In the genomic region with DNA sequence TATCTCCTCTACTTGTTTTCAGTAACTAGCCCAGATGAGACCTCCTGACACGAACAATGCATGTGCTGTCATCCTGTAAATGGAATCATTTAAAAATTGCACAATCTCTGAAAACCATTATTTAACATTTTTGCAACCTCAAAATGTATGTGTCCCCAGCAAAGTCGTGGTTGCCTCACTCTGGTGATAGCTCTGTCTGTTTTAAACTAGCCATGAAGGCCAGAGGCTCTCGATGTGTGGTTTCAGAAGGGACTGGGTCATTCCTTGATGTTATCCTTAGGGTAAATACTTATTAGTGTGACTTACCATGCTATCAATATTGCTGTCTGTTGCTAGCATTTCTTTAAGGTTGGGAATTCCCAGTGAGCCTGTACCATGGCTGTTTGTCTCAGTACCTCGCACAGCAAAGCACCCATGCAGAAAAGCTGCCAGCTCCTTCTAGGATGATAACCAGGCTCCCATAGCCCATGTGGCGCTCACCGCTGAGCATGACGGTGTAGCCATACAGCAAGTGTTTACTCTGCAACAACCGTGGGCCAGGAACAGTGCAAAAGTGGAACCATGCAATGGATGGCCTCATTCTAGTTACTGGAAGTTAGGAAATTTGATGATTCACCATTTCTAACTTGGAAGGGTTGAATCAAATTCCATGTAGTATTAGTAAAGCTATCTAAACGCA, we compare ENCODE assay signal across 8 cellular contexts. TPM values are rescaled to one million over a fixed set of nuclear protein-coding genes. Genes with fewer than 3 reads are reported as not detected.
DNase-seq lines count a peak whose midpoint lies in the region; ATAC-seq and TF ChIP-seq lines count a peak whose summit lies in the region.

No MANE protein-coding gene starts in this region.

- H3K27me3 ChIP-seq in SK-N-SH (ENCODE audit: insufficient read depth), result no peaks in the 10 kb centered on the region
- no peaks in the 10 kb centered on the region for H3K27me3 ChIP-seq in ovary

- H3K9me2 ChIP-seq in SK-N-SH, result no peaks in the 10 kb centered on the region

- H3K79me2 ChIP-seq in SK-N-SH (ENCODE audit: insufficient read depth), result peaks cover 26% of the 10 kb centered on the region

- H3K4me3 ChIP-seq in SK-N-SH (ENCODE audit: low read depth in 2 of 2, low read length in 1 of 2) (no peak overlapping the region), ovary (no peak overlapping the region)

- TF ChIP-seq RAD21 in SK-N-SH (IDR thresholded peaks at IDR 0.05; ENCODE audit: low read length), result no peak

- WGBS in SK-N-SH (ENCODE audit: low lambda C conversion rate), result 31% methylated on average over 9 of the region's 9 CpGs
- 48 to 57% (median 52%) methylated on average over 9 of the region's 9 CpGs for WGBS in ovary, 3 donors

- TF ChIP-seq POLR2A in ovary (IDR thresholded peaks at IDR 0.05), result no peak

- H3K4me1 ChIP-seq in SK-N-SH (ENCODE audit: control insufficient read depth in 1 of 2, insufficient read depth in 2 of 2, low read depth in 1 of 2, low read length in 1 of 2) (peaks cover 16 to 38% of the 10 kb centered on the region in 2 experiments), ovary (ENCODE audit: insufficient read depth) (no peaks in the 10 kb centered on the region)

- DNase-seq in EL (peak; percentile 90), SK-N-SH (no peak), fibroblast of the conjunctiva (ENCODE audit: low read depth) (peak; percentile 86), ovary (peak in 1 of 5 donors; percentile 41), GF-D8 (lab: John Stamatoyannopoulos, UW) (no peak), A172 (ENCODE audit: low spot score) (no peak)
- no peak for DNase-seq in activated CD8-positive, alpha-beta memory T cell treated with anti-CD3 and anti-CD28 coated beads for 24 hours

- TF ChIP-seq CTCF in SK-N-SH (IDR thresholded peaks at IDR 0.05), result no peak
- no peak for TF ChIP-seq CTCF in ovary (IDR thresholded peaks at IDR 0.05)

- ATAC-seq in HG03439 (IDR thresholded peaks at IDR 0.05; ENCODE audit: unreplicated experiment), result no peak

- POLR2A ChIA-PET in SK-N-SH (lab: Yijun Ruan, JAX), result no interaction called here

- peak overlapping the region; percentile 63 for H3K9ac ChIP-seq in SK-N-SH

- TF ChIP-seq EP300 in SK-N-SH (IDR thresholded peaks at IDR 0.05; ENCODE audit: borderline replicate concordance in 1 of 2, low read depth in 1 of 2, low read length in 1 of 2) (peak in 1 of 2 experiments; percentile 73; a peak in 1 of 4 replicates), ovary (IDR thresholded peaks at IDR 0.05) (peak; percentile 17)

- H3K36me3 ChIP-seq in SK-N-SH (replicated peaks in 1 of 2; ENCODE audit: control insufficient read depth in 1 of 2, insufficient read depth in 2 of 2, low read length in 1 of 2), result peaks cover 0 to 4% of the 10 kb centered on the region in 2 experiments
- no peaks in the 10 kb centered on the region for H3K36me3 ChIP-seq in ovary

- peak overlapping the region; percentile 58 for H3K4me2 ChIP-seq in SK-N-SH

- intact Hi-C loops in ovary (cut with DNase I), result loop anchor here in 1 of 4 donors (10.0 kb wide), 1 partner anchor 251 kb away; the partner anchor contains the start of gene TMC6

- peaks cover 38% of the 10 kb centered on the region for H3F3A ChIP-seq in SK-N-SH (replicated peaks; ENCODE audit: insufficient read depth)

- CTCF ChIA-PET in SK-N-SH (lab: Yijun Ruan, JAX), result interaction anchor here (1.0 to 12.5 kb wide), 3 partner anchors 15 to 46 kb away, joined by 3 to 175 read pairs (median 5); partner anchors contain the start of gene SOCS3

- H3K9me3 ChIP-seq in SK-N-SH (no peaks in the 10 kb centered on the region), ovary (no peaks in the 10 kb centered on the region)

- H4K20me1 ChIP-seq in SK-N-SH (ENCODE audit: insufficient read depth), result peaks cover 8% of the 10 kb centered on the region; the same call in 1 of the 2 replicates

- peak overlapping the region; percentile 34 to 86 for H3K27ac ChIP-seq in SK-N-SH (ENCODE audit: low read depth in 2 of 2, low read length in 1 of 2)
- no peak overlapping the region for H3K27ac ChIP-seq in ovary

- H2AFZ ChIP-seq in SK-N-SH (ENCODE audit: low read depth), result peak overlapping the region; percentile 82

TF ChIP-seq in SK-N-SH, 30 proteins besides CTCF, POLR2A, EP300 and RAD21 (continues in another document):
- TF ChIP-seq FOXJ3 (CRISPR knock-in tag; IDR thresholded peaks at IDR 0.05), result no peak
- TF ChIP-seq SIN3A (IDR thresholded peaks at IDR 0.05; ENCODE audit: borderline replicate concordance, low read depth, low read length), result no peak
- TF ChIP-seq TEAD4 (IDR thresholded peaks at IDR 0.05; ENCODE audit: borderline replicate concordance, insufficient read depth), result peak; percentile 68; the same call in 1 of the 2 replicates
- no peak for TF ChIP-seq GABPA (IDR thresholded peaks at IDR 0.05; ENCODE audit: low read depth)
- TF ChIP-seq JUND (IDR thresholded peaks at IDR 0.05), result peak; percentile 79
- peak; percentile 79 for TF ChIP-seq TCF12 (IDR thresholded peaks at IDR 0.05)
- no peak; the same call in 1 of the 2 replicates for TF ChIP-seq REST (IDR thresholded peaks at IDR 0.05; ENCODE audit: low read depth, low read length)
- peak; percentile 68; the same call in 1 of the 2 replicates for TF ChIP-seq NFIC (IDR thresholded peaks at IDR 0.05; ENCODE audit: borderline replicate concordance)
- TF ChIP-seq TAF1 (IDR thresholded peaks at IDR 0.05; ENCODE audit: borderline replicate concordance, low read depth, low read length), result 0 out of 2 replicates have a peak, but pooled peaks have one; percentile 26
- no peak for TF ChIP-seq MEF2A (IDR thresholded peaks at IDR 0.05; ENCODE audit: borderline replicate concordance, low read depth)
- peak; percentile 82 for TF ChIP-seq MAX (IDR thresholded peaks at IDR 0.05; ENCODE audit: low read depth)
- TF ChIP-seq YY1 (IDR thresholded peaks at IDR 0.05; ENCODE audit: low read depth), result peak; percentile 52; the same call in 1 of the 2 replicates
- no peak for TF ChIP-seq CHD2 (IDR thresholded peaks at IDR 0.05; ENCODE audit: low read length, partially characterized antibody)
- TF ChIP-seq POLR2AphosphoS5 (IDR thresholded peaks at IDR 0.05; ENCODE audit: low read depth, low read length), result no peak
- TF ChIP-seq EZH2phosphoT487 (IDR thresholded peaks at IDR 0.05; ENCODE audit: borderline replicate concordance, low read depth), result no peak
- TF ChIP-seq ELF1 (IDR thresholded peaks at IDR 0.05), result no peak
- peak; percentile 9; the same call in 1 of the 2 replicates for TF ChIP-seq PBX3 (IDR thresholded peaks at IDR 0.05)
- TF ChIP-seq FOSL2 (IDR thresholded peaks at IDR 0.05; ENCODE audit: borderline replicate concordance, low read depth), result peak; percentile 95

RNA-seq across cellular contexts. Expression of gene PGS1, which starts 2.9 kb away (rescaled TPM):
- 88.4 and 106 TPM in 2 replicates for polyA plus RNA-seq in SK-N-SH (2012; rRNA removed)
- polyA plus RNA-seq in SK-N-SH (2012; cell fraction: cytosol; rRNA removed), result 35.9 and 56.9 TPM in 2 replicates
- 264 and 311 TPM in 2 replicates for polyA plus RNA-seq in SK-N-SH (2012; cell fraction: nucleus; rRNA removed)
- 10 to 100 TPM; 27.2 to 50.2 (median 37.6) TPM for total RNA-seq in ovary
- polyA plus RNA-seq in ovary, result 10 to 100 TPM; 13.5 to 28.7 TPM
- total RNA-seq in A172 (2014; rRNA removed; shearing (Covaris generic)), result 25.6 and 40.1 TPM in 2 replicates

RNA-seq across cellular contexts. Expression of gene SOCS3, which starts 15.7 kb away (rescaled TPM):
- polyA plus RNA-seq in SK-N-SH (2012; rRNA removed), result 24.9 and 26.1 TPM in 2 replicates
- 16.5 and 23.9 TPM in 2 replicates for polyA plus RNA-seq in SK-N-SH (2012; cell fraction: cytosol; rRNA removed)
- polyA plus RNA-seq in SK-N-SH (2012; cell fraction: nucleus; rRNA removed), result 51.0 and 55.2 TPM in 2 replicates
- 100 to 1,000 TPM in 2 of 7 donors, 10 to 100 TPM in 5; 14.4 to 284 (median 56.5) TPM for total RNA-seq in ovary
- 10 to 100 TPM; 21.9 to 69.5 TPM for polyA plus RNA-seq in ovary
- 51.0 and 60.2 TPM in 2 replicates for total RNA-seq in A172 (2014; rRNA removed; shearing (Covaris generic))

Comparison
In these comparisons a context has a peak if more than half of its experiments do, and no peak if none do; other contexts are left out.
1. DNase-seq: peak in EL (single experiment) and fibroblast of the conjunctiva (single experiment); none in SK-N-SH (single experiment), GF-D8 (single experiment), activated CD8-positive, alpha-beta memory T cell treated with anti-CD3 and anti-CD28 coated beads for 24 hours (single experiment) and A172 (single experiment).
2. H3K27ac ChIP-seq: peak in SK-N-SH (2 of 2); none in ovary (0 of 2).